ENCODE assay signal across 19 cellular contexts in genomic region chr5:173704615-173705511, GRCh38.
"Had no signal": no experiment of that assay in that cellular context is flagged by ENCODE, and none has a peak within 500 bp of the region (broad histone marks: within the 10 kb centered on the region; RNA-seq: fewer than 3 reads in every experiment).

No MANE protein-coding gene starts in this region.

- H3K4me1 Mint-ChIP-seq: activated T-helper 17 cell treated with anti-CD3 and anti-CD28 coated beads, Interleukin-2, amount 50 U/mL, for 72 hours; central memory CD8-positive, alpha-beta T cell had no signal

- ATAC-seq: activated naive CD4-positive, alpha-beta T cell treated with anti-CD3 and anti-CD28 coated beads, Interleukin-2, amount 50 U/mL, for 72 hours; activated T-helper 17 cell treated with anti-CD3 and anti-CD28 coated beads, Interleukin-2, amount 50 U/mL, for 72 hours; foreskin keratinocyte; left lung; natural killer cell treated with Interleukin-12 subunit alpha and Interleukin-12 subunit beta and Interleukin-15 and Interleukin-18, amount 100 ng/mL, for 72 hours; stimulated activated naive B cell treated with anti-CD40 and anti-IgM and Interleukin-4, amounts not matched to agents 10 μg/mL and 1 μg/mL and 100 μg/mL, for 72 hours had no signal

- DNase-seq: activated T-cell treated with anti-CD3 and anti-CD28 coated beads, Interleukin-2, amount 50 U/mL, for 1 hour; effector memory CD4-positive, alpha-beta T cell; foreskin keratinocyte; kidney; left lung; midbrain; sigmoid colon; stimulated activated CD4-positive, alpha-beta T cell treated with anti-CD3 and anti-CD28 coated beads, Interleukin-2, amount 100 ng/mL, for 48 hours; stimulated activated CD8-positive, alpha-beta memory T cell treated with anti-CD3 and anti-CD28 coated beads, Interleukin-4, amount 100 ng/mL, for 48 hours; stimulated activated naive B cell treated with anti-CD40 and anti-IgM and Interleukin-4, amounts not matched to agents 10 μg/mL and 1 μg/mL and 100 μg/mL, for 72 hours; testis; trophoblast cell had no signal

- H3K9me3 ChIP-seq: ascending aorta, left lung, sigmoid colon, testis, vagina had no signal

- H3K4me1 ChIP-seq: foreskin keratinocyte, left lung, sigmoid colon, testis, vagina had no signal

- H3K27me3 ChIP-seq: ascending aorta, foreskin keratinocyte, left lung, sigmoid colon, testis, vagina had no signal

- H3K27ac ChIP-seq: ascending aorta, foreskin keratinocyte, left lung, sigmoid colon, testis, vagina had no signal

- H3K27ac Mint-ChIP-seq: activated naive CD4-positive, alpha-beta T cell treated with anti-CD3 and anti-CD28 coated beads, Interleukin-2, amount 50 U/mL, for 72 hours; activated T-helper 17 cell treated with anti-CD3 and anti-CD28 coated beads, Interleukin-2, amount 50 U/mL, for 72 hours; natural killer cell treated with Interleukin-12 subunit alpha and Interleukin-12 subunit beta and Interleukin-15 and Interleukin-18, amount 100 ng/mL, for 72 hours; stimulated activated naive B cell treated with anti-CD40 and anti-IgM and Interleukin-4, amounts not matched to agents 10 μg/mL and 1 μg/mL and 100 μg/mL, for 72 hours had no signal

- H3K27me3 Mint-ChIP-seq: activated T-helper 17 cell treated with anti-CD3 and anti-CD28 coated beads, Interleukin-2, amount 50 U/mL, for 72 hours; central memory CD8-positive, alpha-beta T cell; stimulated activated naive B cell treated with anti-CD40 and anti-IgM and Interleukin-4, amounts not matched to agents 10 μg/mL and 1 μg/mL and 100 μg/mL, for 72 hours had no signal

- H3K4me3 Mint-ChIP-seq: activated T-helper 17 cell treated with anti-CD3 and anti-CD28 coated beads, Interleukin-2, amount 50 U/mL, for 72 hours; central memory CD8-positive, alpha-beta T cell; natural killer cell treated with Interleukin-12 subunit alpha and Interleukin-12 subunit beta and Interleukin-15 and Interleukin-18, amount 100 ng/mL, for 72 hours; stimulated activated naive B cell treated with anti-CD40 and anti-IgM and Interleukin-4, amounts not matched to agents 10 μg/mL and 1 μg/mL and 100 μg/mL, for 72 hours had no signal

- FAIRE-seq: colon, kidney had no signal

- H3K4me3 ChIP-seq: ascending aorta, left lung, sigmoid colon, testis, vagina had no signal

- H3K9me3 Mint-ChIP-seq: activated naive CD4-positive, alpha-beta T cell treated with anti-CD3 and anti-CD28 coated beads, Interleukin-2, amount 50 U/mL, for 72 hours; activated T-helper 17 cell treated with anti-CD3 and anti-CD28 coated beads, Interleukin-2, amount 50 U/mL, for 72 hours; central memory CD8-positive, alpha-beta T cell; natural killer cell treated with Interleukin-12 subunit alpha and Interleukin-12 subunit beta and Interleukin-15 and Interleukin-18, amount 100 ng/mL, for 72 hours; stimulated activated naive B cell treated with anti-CD40 and anti-IgM and Interleukin-4, amounts not matched to agents 10 μg/mL and 1 μg/mL and 100 μg/mL, for 72 hours had no signal

- H3K36me3 ChIP-seq: ascending aorta, left lung, sigmoid colon, vagina had no signal

- H3K36me3 Mint-ChIP-seq: activated naive CD4-positive, alpha-beta T cell treated with anti-CD3 and anti-CD28 coated beads, Interleukin-2, amount 50 U/mL, for 72 hours; natural killer cell treated with Interleukin-12 subunit alpha and Interleukin-12 subunit beta and Interleukin-15 and Interleukin-18, amount 100 ng/mL, for 72 hours; stimulated activated naive B cell treated with anti-CD40 and anti-IgM and Interleukin-4, amounts not matched to agents 10 μg/mL and 1 μg/mL and 100 μg/mL, for 72 hours had no signal
